In genomic region chr3:143972495-143973351, GRCh38 we compare ENCODE assay signal across 1 cellular context.
TF ChIP-seq lines count a peak whose summit lies in the region.

No MANE protein-coding gene starts in this region.

TF ChIP-seq in HepG2, 621 proteins besides CTCF, POLR2A, EP300 and RAD21 (continued from another document and continues in another):
- TF ChIP-seq HNRNPL (IDR thresholded peaks at IDR 0.05; ENCODE audit: low read depth, low read length) (no peak), ZSCAN20 (CRISPR knock-in tag; IDR thresholded peaks at IDR 0.05; ENCODE audit: borderline replicate concordance) (no peak; the same call in 1 of the 2 replicates), CENPT (CRISPR knock-in tag; IDR thresholded peaks at IDR 0.05; ENCODE audit: low read depth) (no peak), ZKSCAN8 (CRISPR knock-in tag; IDR thresholded peaks at IDR 0.05; ENCODE audit: borderline replicate concordance) (no peak), ZNF7 (CRISPR knock-in tag; IDR thresholded peaks at IDR 0.05) (no peak), ZNF589 (CRISPR knock-in tag; conservative IDR thresholded peaks at IDR 0.05) (no peak), SNRNP70 (IDR thresholded peaks at IDR 0.05; ENCODE audit: low read depth, low read length) (no peak), NPAS2 (CRISPR knock-in tag; IDR thresholded peaks at IDR 0.05; ENCODE audit: borderline replicate concordance) (no peak), SNAPC4 (CRISPR knock-in tag; IDR thresholded peaks at IDR 0.05) (no peak), ZNF75D (CRISPR knock-in tag; IDR thresholded peaks at IDR 0.05; ENCODE audit: borderline replicate concordance) (no peak), ZNF430 (CRISPR knock-in tag; IDR thresholded peaks at IDR 0.05) (no peak), PHF20 (CRISPR knock-in tag; IDR thresholded peaks at IDR 0.05) (no peak), SPEN (CRISPR knock-in tag; IDR thresholded peaks at IDR 0.05; ENCODE audit: low read depth) (0 out of 2 replicates have a peak, but pooled peaks have one; percentile 23), ZNF703 (CRISPR knock-in tag; IDR thresholded peaks at IDR 0.05; ENCODE audit: borderline replicate concordance) (no peak), ZNF709 (CRISPR knock-in tag; IDR thresholded peaks at IDR 0.05) (no peak), NFE2L2 (IDR thresholded peaks at IDR 0.05; ENCODE audit: low read length) (no peak), ZBTB10 (CRISPR knock-in tag; IDR thresholded peaks at IDR 0.05; ENCODE audit: borderline replicate concordance) (no peak), SATB2 (CRISPR knock-in tag; IDR thresholded peaks at IDR 0.05) (no peak), ZNF33A (CRISPR knock-in tag; IDR thresholded peaks at IDR 0.05; ENCODE audit: borderline replicate concordance) (no peak), ZNF460 (CRISPR knock-in tag; IDR thresholded peaks at IDR 0.05; ENCODE audit: borderline replicate concordance) (no peak), ARID5B (CRISPR knock-in tag; IDR thresholded peaks at IDR 0.05) (peak; percentile 40; the same call in 1 of the 2 replicates), KDM4B (CRISPR knock-in tag; IDR thresholded peaks at IDR 0.05) (no peak), ATF7 (IDR thresholded peaks at IDR 0.05) (no peak), ATF7 (CRISPR knock-in tag; IDR thresholded peaks at IDR 0.05) (no peak), KDM6A (CRISPR knock-in tag; IDR thresholded peaks at IDR 0.05; ENCODE audit: low read depth) (no peak), SIX4 (CRISPR knock-in tag; IDR thresholded peaks at IDR 0.05) (no peak), ZFP36 (IDR thresholded peaks at IDR 0.05; ENCODE audit: borderline replicate concordance, low read depth, low read length, partially characterized antibody) (no peak), TCF7L2 (IDR thresholded peaks at IDR 0.05; ENCODE audit: low read depth, low read length) (no peak), ZNF180 (CRISPR knock-in tag; IDR thresholded peaks at IDR 0.05; ENCODE audit: borderline replicate concordance, low read depth) (no peak), HCFC1 (IDR thresholded peaks at IDR 0.05; ENCODE audit: low read depth, low read length) (no peak), AHR (CRISPR knock-in tag; IDR thresholded peaks at IDR 0.05) (no peak)
- TF ChIP-seq, protein P1, sequence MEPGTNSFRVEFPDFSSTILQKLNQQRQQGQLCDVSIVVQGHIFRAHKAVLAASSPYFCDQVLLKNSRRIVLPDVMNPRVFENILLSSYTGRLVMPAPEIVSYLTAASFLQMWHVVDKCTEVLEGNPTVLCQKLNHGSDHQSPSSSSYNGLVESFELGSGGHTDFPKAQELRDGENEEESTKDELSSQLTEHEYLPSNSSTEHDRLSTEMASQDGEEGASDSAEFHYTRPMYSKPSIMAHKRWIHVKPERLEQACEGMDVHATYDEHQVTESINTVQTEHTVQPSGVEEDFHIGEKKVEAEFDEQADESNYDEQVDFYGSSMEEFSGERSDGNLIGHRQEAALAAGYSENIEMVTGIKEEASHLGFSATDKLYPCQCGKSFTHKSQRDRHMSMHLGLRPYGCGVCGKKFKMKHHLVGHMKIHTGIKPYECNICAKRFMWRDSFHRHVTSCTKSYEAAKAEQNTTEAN (CRISPR knock-in tag; conservative IDR thresholded peaks at IDR 0.05), result no peak
- TF ChIP-seq, protein P2, sequence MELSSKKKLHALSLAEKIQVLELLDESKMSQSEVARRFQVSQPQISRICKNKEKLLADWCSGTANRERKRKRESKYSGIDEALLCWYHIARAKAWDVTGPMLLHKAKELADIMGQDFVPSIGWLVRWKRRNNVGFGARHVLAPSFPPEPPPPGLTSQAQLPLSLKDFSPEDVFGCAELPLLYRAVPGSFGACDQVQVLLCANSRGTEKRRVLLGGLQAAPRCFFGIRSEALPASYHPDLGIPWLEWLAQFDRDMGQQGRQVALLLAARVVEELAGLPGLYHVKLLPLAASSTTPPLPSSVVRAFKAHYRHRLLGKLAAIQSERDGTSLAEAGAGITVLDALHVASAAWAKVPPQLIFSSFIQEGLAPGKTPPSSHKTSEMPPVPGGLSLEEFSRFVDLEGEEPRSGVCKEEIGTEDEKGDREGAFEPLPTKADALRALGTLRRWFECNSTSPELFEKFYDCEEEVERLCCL (CRISPR knock-in tag; IDR thresholded peaks at IDR 0.05; ENCODE audit: borderline replicate concordance), result no peak
- TF ChIP-seq, protein P3, sequence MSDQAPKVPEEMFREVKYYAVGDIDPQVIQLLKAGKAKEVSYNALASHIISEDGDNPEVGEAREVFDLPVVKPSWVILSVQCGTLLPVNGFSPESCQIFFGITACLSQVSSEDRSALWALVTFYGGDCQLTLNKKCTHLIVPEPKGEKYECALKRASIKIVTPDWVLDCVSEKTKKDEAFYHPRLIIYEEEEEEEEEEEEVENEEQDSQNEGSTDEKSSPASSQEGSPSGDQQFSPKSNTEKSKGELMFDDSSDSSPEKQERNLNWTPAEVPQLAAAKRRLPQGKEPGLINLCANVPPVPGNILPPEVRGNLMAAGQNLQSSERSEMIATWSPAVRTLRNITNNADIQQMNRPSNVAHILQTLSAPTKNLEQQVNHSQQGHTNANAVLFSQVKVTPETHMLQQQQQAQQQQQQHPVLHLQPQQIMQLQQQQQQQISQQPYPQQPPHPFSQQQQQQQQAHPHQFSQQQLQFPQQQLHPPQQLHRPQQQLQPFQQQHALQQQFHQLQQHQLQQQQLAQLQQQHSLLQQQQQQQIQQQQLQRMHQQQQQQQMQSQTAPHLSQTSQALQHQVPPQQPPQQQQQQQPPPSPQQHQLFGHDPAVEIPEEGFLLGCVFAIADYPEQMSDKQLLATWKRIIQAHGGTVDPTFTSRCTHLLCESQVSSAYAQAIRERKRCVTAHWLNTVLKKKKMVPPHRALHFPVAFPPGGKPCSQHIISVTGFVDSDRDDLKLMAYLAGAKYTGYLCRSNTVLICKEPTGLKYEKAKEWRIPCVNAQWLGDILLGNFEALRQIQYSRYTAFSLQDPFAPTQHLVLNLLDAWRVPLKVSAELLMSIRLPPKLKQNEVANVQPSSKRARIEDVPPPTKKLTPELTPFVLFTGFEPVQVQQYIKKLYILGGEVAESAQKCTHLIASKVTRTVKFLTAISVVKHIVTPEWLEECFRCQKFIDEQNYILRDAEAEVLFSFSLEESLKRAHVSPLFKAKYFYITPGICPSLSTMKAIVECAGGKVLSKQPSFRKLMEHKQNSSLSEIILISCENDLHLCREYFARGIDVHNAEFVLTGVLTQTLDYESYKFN (CRISPR knock-in tag; conservative IDR thresholded peaks at IDR 0.05), result no peak
- TF ChIP-seq, protein P4, sequence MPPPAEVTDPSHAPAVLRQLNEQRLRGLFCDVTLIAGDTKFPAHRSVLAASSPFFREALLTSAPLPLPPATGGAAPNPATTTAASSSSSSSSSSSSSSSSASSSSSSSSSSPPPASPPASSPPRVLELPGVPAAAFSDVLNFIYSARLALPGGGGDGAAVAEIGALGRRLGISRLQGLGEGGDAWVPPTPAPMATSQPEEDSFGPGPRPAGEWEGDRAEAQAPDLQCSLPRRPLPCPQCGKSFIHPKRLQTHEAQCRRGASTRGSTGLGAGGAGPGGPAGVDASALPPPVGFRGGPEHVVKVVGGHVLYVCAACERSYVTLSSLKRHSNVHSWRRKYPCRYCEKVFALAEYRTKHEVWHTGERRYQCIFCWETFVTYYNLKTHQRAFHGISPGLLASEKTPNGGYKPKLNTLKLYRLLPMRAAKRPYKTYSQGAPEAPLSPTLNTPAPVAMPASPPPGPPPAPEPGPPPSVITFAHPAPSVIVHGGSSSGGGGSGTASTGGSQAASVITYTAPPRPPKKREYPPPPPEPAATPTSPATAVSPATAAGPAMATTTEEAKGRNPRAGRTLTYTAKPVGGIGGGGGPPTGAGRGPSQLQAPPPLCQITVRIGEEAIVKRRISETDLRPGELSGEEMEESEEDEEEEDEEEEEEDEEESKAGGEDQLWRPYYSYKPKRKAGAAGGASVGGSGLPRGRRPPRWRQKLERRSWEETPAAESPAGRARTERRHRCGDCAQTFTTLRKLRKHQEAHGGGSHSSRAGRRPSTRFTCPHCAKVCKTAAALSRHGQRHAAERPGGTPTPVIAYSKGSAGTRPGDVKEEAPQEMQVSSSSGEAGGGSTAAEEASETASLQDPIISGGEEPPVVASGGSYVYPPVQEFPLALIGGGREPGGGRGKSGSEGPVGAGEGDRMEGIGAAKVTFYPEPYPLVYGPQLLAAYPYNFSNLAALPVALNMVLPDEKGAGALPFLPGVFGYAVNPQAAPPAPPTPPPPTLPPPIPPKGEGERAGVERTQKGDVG (CRISPR knock-in tag; IDR thresholded peaks at IDR 0.05; ENCODE audit: borderline replicate concordance), result no peak
- TF ChIP-seq, protein P5, sequence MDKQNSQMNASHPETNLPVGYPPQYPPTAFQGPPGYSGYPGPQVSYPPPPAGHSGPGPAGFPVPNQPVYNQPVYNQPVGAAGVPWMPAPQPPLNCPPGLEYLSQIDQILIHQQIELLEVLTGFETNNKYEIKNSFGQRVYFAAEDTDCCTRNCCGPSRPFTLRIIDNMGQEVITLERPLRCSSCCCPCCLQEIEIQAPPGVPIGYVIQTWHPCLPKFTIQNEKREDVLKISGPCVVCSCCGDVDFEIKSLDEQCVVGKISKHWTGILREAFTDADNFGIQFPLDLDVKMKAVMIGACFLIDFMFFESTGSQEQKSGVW (CRISPR knock-in tag; IDR thresholded peaks at IDR 0.05; ENCODE audit: borderline replicate concordance), result no peak
